11 cellular contexts compared by ENCODE assay signal in the genomic region with DNA sequence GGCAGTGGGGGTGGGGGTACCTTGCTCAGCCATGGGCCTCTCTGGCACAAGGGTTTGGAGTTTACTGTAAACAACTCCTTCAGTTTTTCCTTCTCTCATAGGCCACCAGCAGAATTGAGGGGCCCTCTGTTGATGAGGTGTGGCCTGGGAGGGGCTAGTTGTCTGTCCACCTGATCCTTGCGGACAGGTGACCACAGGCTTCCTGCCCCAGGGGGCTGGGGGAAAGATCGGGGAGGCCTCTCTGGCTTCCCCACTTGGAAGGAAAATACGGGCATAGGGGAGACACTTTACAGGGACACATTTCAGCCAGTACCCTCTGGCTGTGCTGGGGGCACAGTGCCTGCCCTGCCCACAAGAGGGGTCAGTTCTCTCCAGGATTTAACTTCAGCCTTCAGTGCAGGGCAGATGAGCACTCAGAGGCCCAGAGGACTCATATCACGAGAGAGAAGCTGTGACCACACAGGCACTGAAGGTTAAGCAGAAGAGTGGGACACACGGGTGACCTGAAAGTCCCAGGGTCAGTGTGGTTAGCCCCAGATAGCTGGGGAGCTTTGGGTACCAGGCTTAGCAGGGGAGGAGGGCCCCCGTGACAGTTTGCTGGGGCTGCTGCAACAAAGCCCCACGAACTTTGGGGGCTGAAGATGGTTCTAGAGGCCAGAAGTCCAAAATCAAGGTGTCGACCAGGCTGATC.
A peak's percentile ranks its signal among the peaks of the same experiment; 100 is the strongest.
DNase-seq lines count a peak whose midpoint lies in the region; ATAC-seq and TF ChIP-seq lines count a peak whose summit lies in the region.
"Had no signal": no experiment of that assay in that cellular context is flagged by ENCODE, and none has a peak within 500 bp of the region (broad histone marks: within the 10 kb centered on the region; RNA-seq: fewer than 3 reads in every experiment).

No MANE protein-coding gene starts in this region.

- H3K4me1 ChIP-seq in lower lobe of right lung, result peaks cover 95% of the 10 kb centered on the region

- H3K4me1 Mint-ChIP-seq in HFFc6 (ENCODE audit: low read depth), result peaks cover 86% of the 10 kb centered on the region
- peaks cover 71% of the 10 kb centered on the region for H3K4me1 Mint-ChIP-seq in activated naive CD8-positive, alpha-beta T cell treated with anti-CD3 and anti-CD28 coated beads, Interleukin-2, amount 10 ng/mL, durations not matched to agents 7 days and 5 days
- peaks cover 92% of the 10 kb centered on the region for H3K4me1 Mint-ChIP-seq in stimulated activated naive CD8-positive, alpha-beta T cell treated with anti-CD3 and anti-CD28 coated beads, Interleukin-15, amount 100 ng/mL, for 72 hours

- no peak overlapping the region for H3K4me3 ChIP-seq in lower lobe of right lung

- no peaks in the 10 kb centered on the region for H3K9me3 Mint-ChIP-seq in HFFc6
- H3K9me3 Mint-ChIP-seq in activated naive CD8-positive, alpha-beta T cell treated with anti-CD3 and anti-CD28 coated beads, Interleukin-2, amount 10 ng/mL, durations not matched to agents 7 days and 5 days, result no peaks in the 10 kb centered on the region
- no peaks in the 10 kb centered on the region for H3K9me3 Mint-ChIP-seq in stimulated activated naive CD8-positive, alpha-beta T cell treated with anti-CD3 and anti-CD28 coated beads, Interleukin-15, amount 100 ng/mL, for 72 hours

- peak overlapping the region; percentile 37 for H3K27ac Mint-ChIP-seq in HFFc6
- H3K27ac Mint-ChIP-seq in activated naive CD8-positive, alpha-beta T cell treated with anti-CD3 and anti-CD28 coated beads, Interleukin-2, amount 10 ng/mL, durations not matched to agents 7 days and 5 days, result peak overlapping the region; percentile 58
- no peak overlapping the region for H3K27ac Mint-ChIP-seq in stimulated activated naive CD8-positive, alpha-beta T cell treated with anti-CD3 and anti-CD28 coated beads, Interleukin-15, amount 100 ng/mL, for 72 hours

- ATAC-seq in activated naive CD8-positive, alpha-beta T cell treated with anti-CD3 and anti-CD28 coated beads, Interleukin-2, amount 10 ng/mL, durations not matched to agents 7 days and 5 days (ENCODE audit: low read depth), result no peak
- ATAC-seq in lower lobe of right lung (no peak), GM21390 (IDR thresholded peaks at IDR 0.05; ENCODE audit: unreplicated experiment) (no peak)
- ATAC-seq in stimulated activated naive CD8-positive, alpha-beta T cell treated with anti-CD3 and anti-CD28 coated beads, Interleukin-15, amount 100 ng/mL, for 72 hours, result peak; percentile 41

- H3K9me3 ChIP-seq in lower lobe of right lung, result no peaks in the 10 kb centered on the region

- no peak overlapping the region; the same call in 1 of the 2 replicates for H3K4me3 Mint-ChIP-seq in HFFc6
- H3K4me3 Mint-ChIP-seq in activated naive CD8-positive, alpha-beta T cell treated with anti-CD3 and anti-CD28 coated beads, Interleukin-2, amount 10 ng/mL, durations not matched to agents 7 days and 5 days, result no peak overlapping the region
- peak overlapping the region; percentile 27 to 73 for H3K4me3 Mint-ChIP-seq in stimulated activated naive CD8-positive, alpha-beta T cell treated with anti-CD3 and anti-CD28 coated beads, Interleukin-15, amount 100 ng/mL, for 72 hours

- peaks cover 6% of the 10 kb centered on the region for H3K27me3 Mint-ChIP-seq in HFFc6 (ENCODE audit: insufficient read depth)
- no peaks in the 10 kb centered on the region for H3K27me3 Mint-ChIP-seq in activated naive CD8-positive, alpha-beta T cell treated with anti-CD3 and anti-CD28 coated beads, Interleukin-2, amount 10 ng/mL, durations not matched to agents 7 days and 5 days
- no peaks in the 10 kb centered on the region for H3K27me3 Mint-ChIP-seq in stimulated activated naive CD8-positive, alpha-beta T cell treated with anti-CD3 and anti-CD28 coated beads, Interleukin-15, amount 100 ng/mL, for 72 hours

- POLR2A ChIA-PET in activated naive CD8-positive, alpha-beta T cell treated with anti-CD3 and anti-CD28 coated beads, Interleukin-2, amount 10 ng/mL, durations not matched to agents 7 days and 5 days (lab: Charles Lee), result interaction anchor here (1.2 to 6.8 kb wide), 3 partner anchors 10 to 55 kb away, joined by 5 to 84 read pairs (median 10); no protein-coding TSS in a partner anchor

- no peak for TF ChIP-seq CTCF in HFFc6 (IDR thresholded peaks at IDR 0.05)
- no peak for TF ChIP-seq CTCF in lower lobe of right lung (IDR thresholded peaks at IDR 0.05)

- no peaks in the 10 kb centered on the region for H3K27me3 ChIP-seq in lower lobe of right lung (ENCODE audit: low read depth)

- DNase-seq in HFFc6, result no peak
- DNase-seq in activated naive CD8-positive, alpha-beta T cell treated with anti-CD3 and anti-CD28 coated beads, Interleukin-2, amount 10 ng/mL, durations not matched to agents 7 days and 5 days, result no peak
- no peak for DNase-seq in lower lobe of right lung
- peak in 1 of 2 donors; percentile 59 for DNase-seq in stimulated activated naive CD8-positive, alpha-beta T cell treated with anti-CD3 and anti-CD28 coated beads, Interleukin-15, amount 100 ng/mL, for 72 hours
- no peak for DNase-seq in NCI-H2196 (lab: John Stamatoyannopoulos, UW; ENCODE audit: unreplicated experiment)
- DNase-seq in iPS-NIHi11 (ENCODE audit: low spot score), result no peak
- DNase-seq: hippocampal formation, NCI-H2029 treated with DMSO at 0.1 percent for 48 hours, posterior cingulate gyrus, SIG-M5 had no signal

- H3K27ac ChIP-seq in lower lobe of right lung, result peak overlapping the region; percentile 77

- H3K36me3 Mint-ChIP-seq in HFFc6 (ENCODE audit: low read depth), result no peaks in the 10 kb centered on the region
- H3K36me3 Mint-ChIP-seq in activated naive CD8-positive, alpha-beta T cell treated with anti-CD3 and anti-CD28 coated beads, Interleukin-2, amount 10 ng/mL, durations not matched to agents 7 days and 5 days, result peaks cover 5% of the 10 kb centered on the region

- intact Hi-C loops in lower lobe of right lung (cut with DNase I), result no loop called here

- H3K36me3 ChIP-seq in lower lobe of right lung, result no peaks in the 10 kb centered on the region

Comparison
In these comparisons a context has a peak if more than half of its experiments do, and no peak if none do; other contexts are left out.
1. H3K27ac Mint-ChIP-seq: peak in HFFc6 (single experiment) and activated naive CD8-positive, alpha-beta T cell treated with anti-CD3 and anti-CD28 coated beads, Interleukin-2, amount 10 ng/mL, durations not matched to agents 7 days and 5 days (single experiment); none in stimulated activated naive CD8-positive, alpha-beta T cell treated with anti-CD3 and anti-CD28 coated beads, Interleukin-15, amount 100 ng/mL, for 72 hours (0 of 2).
2. H3K4me3 Mint-ChIP-seq: peak in stimulated activated naive CD8-positive, alpha-beta T cell treated with anti-CD3 and anti-CD28 coated beads, Interleukin-15, amount 100 ng/mL, for 72 hours (2 of 2); none in HFFc6 (single experiment) and activated naive CD8-positive, alpha-beta T cell treated with anti-CD3 and anti-CD28 coated beads, Interleukin-2, amount 10 ng/mL, durations not matched to agents 7 days and 5 days (single experiment).